ENCODE assay signal across 5 cellular contexts in the genomic region with DNA sequence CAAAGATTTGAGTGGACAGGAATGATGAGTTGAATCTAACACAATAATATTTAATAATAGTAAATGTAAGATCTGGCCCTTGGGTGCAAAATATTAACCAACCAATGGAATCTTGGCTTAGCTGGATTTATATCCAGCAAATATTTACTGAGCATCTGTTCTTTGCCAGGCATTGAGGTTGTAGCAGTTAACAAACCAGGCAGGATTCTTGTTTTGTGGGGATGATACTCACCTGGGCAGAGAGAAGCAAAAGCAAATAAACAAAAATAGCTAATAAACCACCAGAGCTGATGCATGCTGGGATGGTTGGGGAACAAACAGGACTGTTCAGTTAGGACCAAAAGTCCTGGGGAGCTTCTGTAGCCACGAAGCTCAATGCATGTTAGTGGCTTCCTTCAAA.
"Had no signal": no experiment of that assay in that cellular context is flagged by ENCODE, and none has a peak within 500 bp of the region (broad histone marks: within the 10 kb centered on the region; RNA-seq: fewer than 3 reads in every experiment).

No MANE protein-coding gene starts in this region.

- H2AFZ ChIP-seq: GM23248 had no signal

- H3K27ac Mint-ChIP-seq: H9 had no signal

- ATAC-seq: K562 had no signal

- H3K4me3 ChIP-seq: GM23248, K562 had no signal

- DNase-seq: GM23248, H9, HCEC 1CT, IMR-90 had no signal

- H3K4me3 Mint-ChIP-seq: H9 had no signal

- H3K27ac ChIP-seq: GM23248 had no signal
